25 cellular contexts compared by ENCODE assay signal in the genomic region with DNA sequence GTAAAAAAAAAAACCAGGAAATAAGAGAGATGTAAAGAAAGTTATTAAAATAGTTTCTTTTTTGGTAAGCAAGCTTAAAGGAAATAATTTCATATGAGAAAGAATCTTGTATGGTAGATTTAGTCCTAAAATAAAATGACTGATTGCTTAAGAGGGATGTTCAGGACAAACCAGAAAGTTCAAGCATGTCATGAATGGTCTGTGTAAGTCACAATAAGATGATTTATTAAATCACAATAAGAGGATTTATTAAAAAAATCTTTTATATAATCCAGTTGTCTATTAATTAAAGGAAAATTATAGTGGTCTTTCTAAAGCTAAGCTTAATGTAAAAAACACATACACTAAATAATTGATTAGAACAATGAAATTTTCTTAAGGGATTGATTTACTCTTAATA.
DNase-seq lines count a peak whose midpoint lies in the region; ATAC-seq, FAIRE-seq and TF ChIP-seq lines count a peak whose summit lies in the region.
"Had no signal": no experiment of that assay in that cellular context is flagged by ENCODE, and none has a peak within 500 bp of the region (broad histone marks: within the 10 kb centered on the region; RNA-seq: fewer than 3 reads in every experiment).

No MANE protein-coding gene starts in this region.

- H3K27me3 ChIP-seq in HepG2 (ENCODE audit: control insufficient read depth in 1 of 2, insufficient read depth in 2 of 2, low read length in 2 of 2) (no peaks in the 10 kb centered on the region), right lobe of liver (no peaks in the 10 kb centered on the region), mammary epithelial cell (ENCODE audit: insufficient read depth, low read length) (no peaks in the 10 kb centered on the region), small intestine (ENCODE audit: control insufficient read depth in 2 of 2, insufficient read depth in 2 of 2, low read length in 2 of 2) (no peaks in the 10 kb centered on the region)
- H3K27me3 ChIP-seq: BLaER1, dorsolateral prefrontal cortex, left lung, upper lobe of right lung had no signal

- DNase-seq in HepG2 (ENCODE audit: low spot score) (no peak), right lobe of liver (no peak), NB4 (ENCODE audit: low read depth) (peak; percentile 11), mammary epithelial cell (peak; percentile 6), small intestine (no peak), cerebellum (ENCODE audit: low spot score) (no peak)
- no peak for DNase-seq in activated naive CD8-positive, alpha-beta T cell treated with anti-CD3 and anti-CD28 coated beads for 36 hours
- DNase-seq in stimulated activated CD4-positive, alpha-beta T cell treated with anti-CD3 and anti-CD28 coated beads, Interleukin-4, amount 100 ng/mL, for 4 hours, result no peak
- DNase-seq: activated CD4-positive, alpha-beta T cell treated with anti-CD3 and anti-CD28 coated beads, Interleukin-2, amount 50 U/mL, for 48 hours; activated T-cell treated with anti-CD3 and anti-CD28 coated beads, Interleukin-2, amount 50 U/mL, for 48 hours; dorsolateral prefrontal cortex; HCEC 1CT; left lung; NCI-H2081 treated with DMSO at 0.1 percent for 48 hours; SHP77 treated with DMSO at 0.1 percent for 48 hours; stimulated activated CD4-positive, alpha-beta T cell treated with anti-CD3 and anti-CD28 coated beads, Interleukin-1b, Interleukin-23, amount 100 ng/mL, for 48 hours; stimulated activated naive CD8-positive, alpha-beta T cell treated with anti-CD3 and anti-CD28 coated beads, Interleukin-15, Interleukin-2, amounts not matched to agents 100 U/mL and 50 U/mL, for 24 hours; upper lobe of right lung had no signal

- dilution Hi-C loops in mammary epithelial cell (cut with HindIII; ENCODE audit: low sequenced_read_pairs), result no loop called here

- no peaks in the 10 kb centered on the region for H3K79me2 ChIP-seq in HepG2 (ENCODE audit: insufficient read depth, low read length)
- H3K79me2 ChIP-seq in mammary epithelial cell (ENCODE audit: insufficient read depth, low read length), result no peaks in the 10 kb centered on the region
- H3K79me2 ChIP-seq: parathyroid adenoma had no signal

- TF ChIP-seq EP300 in HepG2 (IDR thresholded peaks at IDR 0.05; ENCODE audit: low read depth in 2 of 2, low read length in 2 of 2), result no peak
- TF ChIP-seq EP300 in HepG2 (CRISPR knock-in tag; IDR thresholded peaks at IDR 0.05; ENCODE audit: borderline replicate concordance), result no peak

- CTCF ChIA-PET in HepG2 (lab: Yijun Ruan, JAX; ENCODE audit: low intra/inter-chr PET ratio, low total read pairs) (no interaction called here), mammary epithelial cell (lab: Charles Lee; ENCODE audit: low non-redundant PET) (no interaction called here)

- H2AFZ ChIP-seq in HepG2 (ENCODE audit: low read length) (no peak overlapping the region), mammary epithelial cell (ENCODE audit: low read depth, low read length) (no peak overlapping the region)
- H2AFZ ChIP-seq: parathyroid adenoma had no signal

- H3K4me3 Mint-ChIP-seq in activated naive CD8-positive, alpha-beta T cell treated with anti-CD3 and anti-CD28 coated beads for 36 hours, result no peak overlapping the region
- H3K4me3 Mint-ChIP-seq: neural crest cell had no signal

- BruUV-seq in HepG2 (replicated peaks; lab: Mats Ljungman, UMichigan), result no TSS peak
- BruUV-seq in mammary epithelial cell (replicated peaks; lab: Mats Ljungman, UMichigan), result no TSS peak

- TF ChIP-seq CTCF in HepG2 (CRISPR knock-in tag; IDR thresholded peaks at IDR 0.05) (no peak), right lobe of liver (IDR thresholded peaks at IDR 0.05) (no peak), NB4 (IDR thresholded peaks at IDR 0.05; ENCODE audit: low read depth, low read length) (no peak), mammary epithelial cell (conservative IDR thresholded peaks at IDR 0.05 in 1 of 2, IDR thresholded peaks at IDR 0.05 in 1 of 2; ENCODE audit: extremely low read depth in 1 of 2, insufficient read depth in 1 of 2, low read depth in 1 of 2, low read length in 2 of 2) (no peak)

- POLR2A ChIA-PET in HepG2 (lab: Yijun Ruan, JAX), result no interaction called here

- no peak for TF ChIP-seq RAD21 in HepG2 (CRISPR knock-in tag; IDR thresholded peaks at IDR 0.05)

- peaks cover 16% of the 10 kb centered on the region for H3K9me3 Mint-ChIP-seq in activated naive CD8-positive, alpha-beta T cell treated with anti-CD3 and anti-CD28 coated beads for 36 hours

- TF ChIP-seq POLR2A in HepG2 (IDR thresholded peaks at IDR 0.05; ENCODE audit: insufficient read depth in 1 of 2, low read depth in 2 of 2, low read length in 2 of 2), result no peak
- no peak for TF ChIP-seq POLR2A in right lobe of liver (IDR thresholded peaks at IDR 0.05)
- TF ChIP-seq POLR2A in NB4 (IDR thresholded peaks at IDR 0.05; ENCODE audit: extremely low read depth, insufficient read length), result no peak

- ATAC-seq in HepG2 (no peak), right lobe of liver (no peak)
- ATAC-seq: activated CD4-positive, CD25-positive, alpha-beta regulatory T cell treated with anti-CD3 and anti-CD28 coated beads, Interleukin-2, amount 50 U/mL, for 24 hours; left lung; stimulated activated naive CD8-positive, alpha-beta T cell treated with anti-CD3 and anti-CD28 coated beads, Interleukin-15, Interleukin-2, amounts not matched to agents 100 U/mL and 50 U/mL, for 24 hours; upper lobe of right lung had no signal

- H3K27ac ChIP-seq in HepG2 (ENCODE audit: extremely low read length, insufficient read depth, low read length), result no peak overlapping the region
- no peak overlapping the region for H3K27ac ChIP-seq in right lobe of liver
- no peak overlapping the region for H3K27ac ChIP-seq in mammary epithelial cell (ENCODE audit: insufficient read depth, low read depth, low read length)
- no peak overlapping the region for H3K27ac ChIP-seq in small intestine (ENCODE audit: low read depth in 1 of 2, low read length in 1 of 2)
- H3K27ac ChIP-seq: BLaER1, dorsolateral prefrontal cortex, left lung, parathyroid adenoma, upper lobe of right lung had no signal

- H3K4me2 ChIP-seq in HepG2 (ENCODE audit: low read depth, low read length) (no peak overlapping the region), mammary epithelial cell (ENCODE audit: insufficient read depth, low read depth, low read length) (no peak overlapping the region)
- H3K4me2 ChIP-seq: BLaER1, smooth muscle cell had no signal

- H3K4me1 Mint-ChIP-seq in activated naive CD8-positive, alpha-beta T cell treated with anti-CD3 and anti-CD28 coated beads for 36 hours, result no peaks in the 10 kb centered on the region
- H3K4me1 Mint-ChIP-seq: neural crest cell had no signal

- H3K27me3 Mint-ChIP-seq in activated naive CD8-positive, alpha-beta T cell treated with anti-CD3 and anti-CD28 coated beads for 36 hours, result no peaks in the 10 kb centered on the region

- no peaks in the 10 kb centered on the region for H3K36me3 ChIP-seq in HepG2 (replicated peaks in 1 of 2; ENCODE audit: control insufficient read depth in 1 of 2, insufficient read depth in 2 of 2, low read length in 2 of 2)
- H3K36me3 ChIP-seq in right lobe of liver, result no peaks in the 10 kb centered on the region
- no peaks in the 10 kb centered on the region for H3K36me3 ChIP-seq in mammary epithelial cell (ENCODE audit: insufficient read depth, low read length)
- no peaks in the 10 kb centered on the region for H3K36me3 ChIP-seq in small intestine (ENCODE audit: control insufficient read depth in 2 of 2, insufficient read depth in 2 of 2, low read length in 2 of 2)
- H3K36me3 ChIP-seq: BLaER1, left lung, upper lobe of right lung had no signal

- no peaks in the 10 kb centered on the region for H3K4me1 ChIP-seq in HepG2 (ENCODE audit: insufficient read depth, low read length)
- H3K4me1 ChIP-seq in right lobe of liver, result no peaks in the 10 kb centered on the region
- no peaks in the 10 kb centered on the region for H3K4me1 ChIP-seq in mammary epithelial cell (ENCODE audit: insufficient read depth, low read length)
- H3K4me1 ChIP-seq in small intestine (ENCODE audit: control insufficient read depth in 2 of 2, insufficient read depth in 1 of 2, low read depth in 1 of 2, low read length in 1 of 2), result no peaks in the 10 kb centered on the region
- H3K4me1 ChIP-seq: BLaER1, left lung, parathyroid adenoma, upper lobe of right lung had no signal

- H3K27ac Mint-ChIP-seq in activated naive CD8-positive, alpha-beta T cell treated with anti-CD3 and anti-CD28 coated beads for 36 hours, result no peak overlapping the region

- intact Hi-C loops in HepG2 (cut with micrococcal nuclease; ENCODE audit: unreplicated experiment) (no loop called here), right lobe of liver (cut with DNase I) (no loop called here), mammary epithelial cell (cut with micrococcal nuclease) (no loop called here)

- no peaks in the 10 kb centered on the region for H3K36me3 Mint-ChIP-seq in activated naive CD8-positive, alpha-beta T cell treated with anti-CD3 and anti-CD28 coated beads for 36 hours

- in situ Hi-C loops in HepG2 (cut with HindIII; ENCODE audit: extremely low pct_ligation_motif_present, low pct_unique_long_range_greater_than_20kb) (no loop called here), mammary epithelial cell (cut with MboI; ENCODE audit: low sequenced_read_pairs in 2 of 2) (no loop called here)

- FAIRE-seq in HepG2 (lab: Jason Lieb, UNC), result no peak
- FAIRE-seq in small intestine (lab: Jason Lieb, UNC), result peak; percentile 90
- FAIRE-seq: endothelial cell of umbilical vein, islet of Langerhans had no signal

- H3K9me3 ChIP-seq in HepG2 (ENCODE audit: low read length) (peaks cover 68% of the 10 kb centered on the region), right lobe of liver (no peaks in the 10 kb centered on the region), mammary epithelial cell (replicated peaks; ENCODE audit: insufficient read depth, low read length) (no peaks in the 10 kb centered on the region), small intestine (ENCODE audit: control insufficient read depth, low read depth) (no peaks in the 10 kb centered on the region)
- H3K9me3 ChIP-seq: upper lobe of right lung had no signal

- H3K9ac ChIP-seq in HepG2 (ENCODE audit: insufficient read depth, low read depth, low read length), result no peak overlapping the region
- H3K9ac ChIP-seq in mammary epithelial cell (ENCODE audit: insufficient read depth, low read length), result no peak overlapping the region
- H3K9ac ChIP-seq: BLaER1, parathyroid adenoma had no signal

- H3K4me3 ChIP-seq in HepG2 (replicated peaks in 1 of 3; ENCODE audit: insufficient read depth in 1 of 3, low read depth in 2 of 3, low read length in 3 of 3), result no peak overlapping the region
- no peak overlapping the region for H3K4me3 ChIP-seq in right lobe of liver
- no peak overlapping the region for H3K4me3 ChIP-seq in NB4 (ENCODE audit: low read depth, low read length)
- no peak overlapping the region for H3K4me3 ChIP-seq in mammary epithelial cell (replicated peaks in 1 of 3; ENCODE audit: insufficient read depth in 1 of 3, low read depth in 2 of 3, low read length in 3 of 3)
- H3K4me3 ChIP-seq in small intestine (ENCODE audit: low read depth in 1 of 2, low read length in 2 of 2), result no peak overlapping the region
- H3K4me3 ChIP-seq: BLaER1, dorsolateral prefrontal cortex, left lung, smooth muscle cell, upper lobe of right lung had no signal

- H4K20me1 ChIP-seq in HepG2 (ENCODE audit: insufficient read depth, low read length), result no peaks in the 10 kb centered on the region
- H4K20me1 ChIP-seq in mammary epithelial cell (ENCODE audit: insufficient read depth, low read length), result no peaks in the 10 kb centered on the region
- H4K20me1 ChIP-seq: BLaER1 had no signal

TF ChIP-seq in HepG2, 621 proteins besides CTCF, POLR2A, EP300 and RAD21 (continues in another document):
- TF ChIP-seq ETV5 (CRISPR knock-in tag; IDR thresholded peaks at IDR 0.05; ENCODE audit: borderline replicate concordance), result no peak

Comparison
In these comparisons a context has a peak if more than half of its experiments do, and no peak if none do; other contexts are left out.
1. DNase-seq: peak in NB4 (single experiment) and mammary epithelial cell (single experiment); none in HepG2 (single experiment), right lobe of liver (0 of 3), small intestine (single experiment), activated naive CD8-positive, alpha-beta T cell treated with anti-CD3 and anti-CD28 coated beads for 36 hours (single experiment), stimulated activated CD4-positive, alpha-beta T cell treated with anti-CD3 and anti-CD28 coated beads, Interleukin-4, amount 100 ng/mL, for 4 hours (0 of 2) and cerebellum (single experiment).